Comparison of ENCODE assay signal across 8 cellular contexts in the genomic region with DNA sequence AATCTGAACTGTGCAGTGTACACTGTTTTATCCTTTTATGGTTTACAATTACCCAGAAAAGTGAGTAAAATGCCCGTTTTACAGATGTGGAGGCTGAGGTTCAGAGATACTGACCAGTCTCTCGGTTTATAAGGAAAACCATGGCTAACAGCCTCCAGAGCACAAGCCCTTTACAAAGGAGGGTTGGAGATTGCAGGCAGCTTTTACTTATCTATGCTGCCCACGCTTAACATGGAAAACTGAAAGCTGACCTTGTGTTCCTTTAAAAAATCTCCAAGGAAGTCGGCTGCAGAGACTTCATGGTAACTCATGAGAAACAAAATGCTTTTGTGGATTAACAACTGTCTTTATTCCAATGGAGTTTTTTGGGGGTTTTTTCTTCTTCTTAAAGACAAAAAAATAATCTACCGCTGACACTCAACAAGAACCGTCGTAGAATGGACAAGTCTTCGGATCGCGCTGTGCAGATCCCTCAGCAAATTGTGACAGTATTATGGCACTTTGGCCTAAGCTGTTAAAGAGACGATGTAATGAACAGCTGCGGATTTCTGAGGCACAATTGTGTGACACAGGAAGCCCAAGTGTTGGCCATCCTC.
DNase-seq lines count a peak whose midpoint lies in the region; ATAC-seq and TF ChIP-seq lines count a peak whose summit lies in the region.

No MANE protein-coding gene starts in this region.

- peak overlapping the region; percentile 97 for H3K4me3 ChIP-seq in parathyroid adenoma (ENCODE audit: low read depth, low read length)

- no peaks in the 10 kb centered on the region for H3K79me2 ChIP-seq in parathyroid adenoma

- TF ChIP-seq CTCF in parathyroid adenoma (IDR thresholded peaks at IDR 0.05): no peak

- H3K4me2 ChIP-seq in parathyroid adenoma (ENCODE audit: low read length): peak overlapping the region; percentile 82

- peak overlapping the region; percentile 12 for H3K9ac ChIP-seq in parathyroid adenoma

- no peaks in the 10 kb centered on the region for H3K9me3 ChIP-seq in parathyroid adenoma (ENCODE audit: control insufficient read depth, low read length)

- no peaks in the 10 kb centered on the region for H3K36me3 ChIP-seq in parathyroid adenoma (ENCODE audit: control insufficient read depth, insufficient read depth, low read length)

- DNase-seq in NCI-H2107 (lab: John Stamatoyannopoulos, UW) (peak; percentile 54), NCI-H2107 treated with DMSO at 0.1 percent for 48 hours (lab: John Stamatoyannopoulos, UW; ENCODE audit: unreplicated experiment) (no peak), RKO (ENCODE audit: low spot score) (peak; percentile 14), epithelial cell of prostate (ENCODE audit: low read depth, low spot score) (no peak), LoVo (ENCODE audit: low spot score) (no peak)

- H3K4me1 ChIP-seq in parathyroid adenoma: peaks cover 11% of the 10 kb centered on the region

- ATAC-seq in GM19035 (IDR thresholded peaks at IDR 0.05; ENCODE audit: unreplicated experiment) (no peak), GM18861 (IDR thresholded peaks at IDR 0.05; ENCODE audit: unreplicated experiment) (no peak)

- H2AFZ ChIP-seq in parathyroid adenoma: peak overlapping the region; percentile 91

- H3K27me3 ChIP-seq in parathyroid adenoma (ENCODE audit: control insufficient read depth, insufficient read depth, low read length): no peaks in the 10 kb centered on the region

- peak overlapping the region; percentile 52 for H3K27ac ChIP-seq in epithelial cell of prostate
- H3K27ac ChIP-seq in parathyroid adenoma: peak overlapping the region; percentile 95

Comparison
In these comparisons a context has a peak if more than half of its experiments do, and no peak if none do; other contexts are left out.
1. DNase-seq: peak in NCI-H2107 (single experiment) and RKO (single experiment); none in NCI-H2107 treated with DMSO at 0.1 percent for 48 hours (single experiment), epithelial cell of prostate (single experiment) and LoVo (single experiment).